ENCODE assay signal across 17 cellular contexts in the genomic region with DNA sequence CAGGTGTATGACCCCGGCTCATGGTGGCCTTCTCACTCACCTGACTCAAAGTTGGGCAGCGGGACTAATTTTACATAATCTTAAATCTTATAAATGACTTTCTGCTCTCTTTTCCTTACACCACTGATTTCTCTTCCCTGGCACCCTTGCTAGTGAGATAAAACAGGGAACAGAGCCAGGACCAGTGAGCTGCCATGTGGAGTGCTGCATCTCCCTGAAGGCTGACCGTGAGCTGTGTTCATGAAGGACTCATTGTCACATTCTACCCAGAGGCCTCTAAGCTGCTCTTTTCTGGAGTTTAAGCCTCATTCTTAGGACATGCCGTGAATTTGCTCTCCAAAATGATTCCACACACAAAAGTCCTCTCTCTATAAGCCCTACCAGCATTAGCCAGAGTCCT.
"Had no signal": no experiment of that assay in that cellular context is flagged by ENCODE, and none has a peak within 500 bp of the region (broad histone marks: within the 10 kb centered on the region; RNA-seq: fewer than 3 reads in every experiment).

No MANE protein-coding gene starts in this region.

- H3K4me3 ChIP-seq: cardiac muscle cell, colonic mucosa, esophagus squamous epithelium, gastroesophageal sphincter, left lung, lung, stomach, tibial artery had no signal

- H3K27me3 ChIP-seq: cardiac muscle cell, colonic mucosa, esophagus squamous epithelium, gastroesophageal sphincter, left lung, neutrophil, stomach, tibial artery had no signal

- H3K27ac ChIP-seq: cardiac muscle cell, colonic mucosa, esophagus squamous epithelium, gastroesophageal sphincter, left lung, neutrophil, stomach, tibial artery had no signal

- H3K4me1 ChIP-seq: colonic mucosa, left lung had no signal

- DNase-seq: colonic mucosa; dermis blood vessel endothelial cell; esophagus squamous epithelium; foreskin fibroblast; left lung; mesendoderm; naive thymus-derived CD4-positive, alpha-beta T cell; nephron progenitor cell; small intestine; stimulated activated CD4-positive, alpha-beta T cell treated with anti-CD3 and anti-CD28 coated beads, Interleukin-12 subunit alpha, Interleukin-12 subunit beta, amount 100 ng/mL, for 4 hours; stimulated activated naive CD4-positive, alpha-beta T cell; stomach; tibial artery had no signal

- ATAC-seq: gastroesophageal sphincter; left lung; naive thymus-derived CD4-positive, alpha-beta T cell had no signal

- H3K36me3 ChIP-seq: cardiac muscle cell, colonic mucosa, esophagus squamous epithelium, gastroesophageal sphincter, left lung, neutrophil, stomach, tibial artery had no signal

- H3K9me3 ChIP-seq: colonic mucosa, esophagus squamous epithelium, gastroesophageal sphincter, left lung, neutrophil, stomach, tibial artery had no signal
